ENCODE assay signal across 27 cellular contexts in the genomic region with DNA sequence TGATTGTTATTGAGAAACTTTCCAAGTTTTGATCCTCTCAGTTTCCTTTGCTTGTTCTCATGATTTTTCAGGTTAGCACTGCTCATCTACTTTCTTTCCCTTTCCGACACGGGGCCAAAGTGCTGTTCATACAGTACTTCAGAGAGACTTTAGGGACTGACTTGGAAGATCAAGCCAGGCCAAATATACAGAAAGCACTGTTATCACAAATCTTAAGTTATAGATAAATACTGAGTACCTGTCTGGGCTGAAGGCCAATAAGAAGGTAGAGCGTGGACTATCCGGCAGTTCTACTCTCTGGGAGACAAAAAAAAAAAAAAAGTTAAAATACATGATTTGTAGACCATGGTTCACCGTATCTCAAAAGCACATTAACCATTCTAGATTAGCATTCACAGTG.
"Had no signal": no experiment of that assay in that cellular context is flagged by ENCODE, and none has a peak within 500 bp of the region (broad histone marks: within the 10 kb centered on the region; RNA-seq: fewer than 3 reads in every experiment).

No MANE protein-coding gene starts in this region.

- H3K4me3 ChIP-seq: MG63, SJCRH30, SK-N-MC had no signal

- H3K27ac ChIP-seq: SJCRH30, SK-N-MC had no signal

- H3K27me3 ChIP-seq: MG63, SJCRH30 had no signal

- H3K9me3 Mint-ChIP-seq: activated CD4-positive, alpha-beta T cell treated with anti-CD3 and anti-CD28 coated beads, Interleukin-2, amount 10 ng/mL, durations not matched to agents 24 days and 14 days; activated CD8-positive, alpha-beta T cell treated with anti-CD3 and anti-CD28 coated beads for 36 hours; activated naive CD4-positive, alpha-beta T cell treated with anti-CD3 and anti-CD28 coated beads, Interleukin-2, amount 10 ng/mL, durations not matched to agents 7 days and 5 days; activated naive CD8-positive, alpha-beta T cell treated with anti-CD3 and anti-CD28 coated beads, Interleukin-2, amount 50 U/mL, for 24 hours; activated T-cell treated with anti-CD3 and anti-CD28 coated beads, Interleukin-2, amount 50 U/mL, for 4 hours; activated T-helper 1 cell treated with anti-CD3 and anti-CD28 coated beads, Interleukin-12 subunit alpha, Interleukin-12 subunit beta, Interleukin-2, Interleukin-4 antibody, amounts not matched to agents 30 ng/mL and 10 ng/mL and 1 ng/mL, durations not matched to agents 14 hours and 24 hours and 36 hours; brain had no signal

- H3K27me3 Mint-ChIP-seq: activated CD4-positive, alpha-beta T cell treated with anti-CD3 and anti-CD28 coated beads, Interleukin-2, amount 10 ng/mL, durations not matched to agents 24 days and 14 days; activated CD8-positive, alpha-beta T cell treated with anti-CD3 and anti-CD28 coated beads for 36 hours; activated naive CD4-positive, alpha-beta T cell treated with anti-CD3 and anti-CD28 coated beads, Interleukin-2, amount 10 ng/mL, durations not matched to agents 7 days and 5 days; activated naive CD8-positive, alpha-beta T cell; activated naive CD8-positive, alpha-beta T cell treated with anti-CD3 and anti-CD28 coated beads, Interleukin-2, amount 50 U/mL, for 24 hours had no signal

- DNase-seq: activated CD4-positive, alpha-beta T cell treated with anti-CD3 and anti-CD28 coated beads, Interleukin-2, amount 10 ng/mL, durations not matched to agents 24 days and 14 days; activated CD4-positive, alpha-beta T cell treated with anti-CD3 and anti-CD28 coated beads, Interleukin-2, amount 50 U/mL, for 4 hours; activated CD8-positive, alpha-beta T cell treated with anti-CD3 and anti-CD28 coated beads for 36 hours; activated effector memory CD4-positive, alpha-beta T cell treated with Interleukin-2 at 50 U/mL for 16 hours; activated naive CD4-positive, alpha-beta T cell treated with anti-CD3 and anti-CD28 coated beads, Interleukin-2, amount 10 ng/mL, durations not matched to agents 7 days and 5 days; activated naive CD8-positive, alpha-beta T cell treated with anti-CD3 and anti-CD28 coated beads, Interleukin-2, amount 50 U/mL, for 24 hours; activated T-cell treated with anti-CD3 and anti-CD28 coated beads, Interleukin-2, amount 50 U/mL, for 4 hours; anterior cingulate cortex; central memory CD4-positive, alpha-beta T cell; Karpas-422; KBM-7; MG63; NCI-H1048; NCI-H1105 treated with DMSO at 0.1 percent for 48 hours; NCI-H1436; NCI-H1694 treated with DMSO at 0.1 percent for 48 hours; NCI-H2029; NCI-H345; NCI-H524 treated with DMSO at 0.1 percent for 48 hours; SHP77; SJCRH30; T1000 had no signal

- H3K4me3 Mint-ChIP-seq: activated CD4-positive, alpha-beta T cell treated with anti-CD3 and anti-CD28 coated beads, Interleukin-2, amount 10 ng/mL, durations not matched to agents 24 days and 14 days; activated CD8-positive, alpha-beta T cell treated with anti-CD3 and anti-CD28 coated beads for 36 hours; activated naive CD4-positive, alpha-beta T cell treated with anti-CD3 and anti-CD28 coated beads, Interleukin-2, amount 10 ng/mL, durations not matched to agents 7 days and 5 days; activated naive CD8-positive, alpha-beta T cell; activated naive CD8-positive, alpha-beta T cell treated with anti-CD3 and anti-CD28 coated beads, Interleukin-2, amount 50 U/mL, for 24 hours; activated T-cell treated with anti-CD3 and anti-CD28 coated beads, Interleukin-2, amount 50 U/mL, for 4 hours; activated T-helper 1 cell treated with anti-CD3 and anti-CD28 coated beads, Interleukin-12 subunit alpha, Interleukin-12 subunit beta, Interleukin-2, Interleukin-4 antibody, amounts not matched to agents 30 ng/mL and 10 ng/mL and 1 ng/mL, durations not matched to agents 14 hours and 24 hours and 36 hours; brain had no signal

- H3K9me3 ChIP-seq: MG63, SJCRH30 had no signal

- ATAC-seq: activated CD8-positive, alpha-beta T cell treated with anti-CD3 and anti-CD28 coated beads for 36 hours; activated naive CD8-positive, alpha-beta T cell treated with anti-CD3 and anti-CD28 coated beads, Interleukin-2, amount 50 U/mL, for 24 hours; activated T-cell treated with anti-CD3 and anti-CD28 coated beads, Interleukin-2, amount 50 U/mL, for 4 hours; Panc1 had no signal

- H3K4me1 ChIP-seq: SJCRH30 had no signal

- H3K27ac Mint-ChIP-seq: activated CD4-positive, alpha-beta T cell treated with anti-CD3 and anti-CD28 coated beads, Interleukin-2, amount 10 ng/mL, durations not matched to agents 24 days and 14 days; activated CD8-positive, alpha-beta T cell treated with anti-CD3 and anti-CD28 coated beads for 36 hours; activated naive CD4-positive, alpha-beta T cell treated with anti-CD3 and anti-CD28 coated beads, Interleukin-2, amount 10 ng/mL, durations not matched to agents 7 days and 5 days; activated naive CD8-positive, alpha-beta T cell; activated naive CD8-positive, alpha-beta T cell treated with anti-CD3 and anti-CD28 coated beads, Interleukin-2, amount 50 U/mL, for 24 hours; activated T-helper 1 cell treated with anti-CD3 and anti-CD28 coated beads, Interleukin-12 subunit alpha, Interleukin-12 subunit beta, Interleukin-2, Interleukin-4 antibody, amounts not matched to agents 30 ng/mL and 10 ng/mL and 1 ng/mL, durations not matched to agents 14 hours and 24 hours and 36 hours; brain had no signal

- H3K4me1 Mint-ChIP-seq: activated naive CD8-positive, alpha-beta T cell treated with anti-CD3 and anti-CD28 coated beads, Interleukin-2, amount 50 U/mL, for 24 hours; brain had no signal
